ENCODE assay signal across 12 cellular contexts in genomic region chr10:129258570-129258969, GRCh38.
"Had no signal": no experiment of that assay in that cellular context is flagged by ENCODE, and none has a peak within 500 bp of the region (broad histone marks: within the 10 kb centered on the region; RNA-seq: fewer than 3 reads in every experiment).

No MANE protein-coding gene starts in this region.

- H3K36me3 ChIP-seq: ascending aorta, left lung had no signal

- H3K9me3 ChIP-seq: ascending aorta, left lung had no signal

- ATAC-seq: left lung had no signal

- H3K4me3 Mint-ChIP-seq: activated CD4-positive, alpha-beta memory T cell treated with anti-CD3 and anti-CD28 coated beads, Interleukin-2, amount 10 ng/mL, durations not matched to agents 7 days and 5 days; activated naive CD8-positive, alpha-beta T cell treated with anti-CD3 and anti-CD28 coated beads, Interleukin-2, amount 10 ng/mL, durations not matched to agents 7 days and 5 days; nephron progenitor cell had no signal

- H3K9me3 Mint-ChIP-seq: activated CD4-positive, alpha-beta memory T cell treated with anti-CD3 and anti-CD28 coated beads, Interleukin-2, amount 10 ng/mL, durations not matched to agents 7 days and 5 days; activated naive CD8-positive, alpha-beta T cell treated with anti-CD3 and anti-CD28 coated beads, Interleukin-2, amount 10 ng/mL, durations not matched to agents 7 days and 5 days; nephron progenitor cell had no signal

- H3K4me1 Mint-ChIP-seq: activated CD4-positive, alpha-beta memory T cell treated with anti-CD3 and anti-CD28 coated beads, Interleukin-2, amount 10 ng/mL, durations not matched to agents 7 days and 5 days; activated naive CD8-positive, alpha-beta T cell treated with anti-CD3 and anti-CD28 coated beads, Interleukin-2, amount 10 ng/mL, durations not matched to agents 7 days and 5 days; nephron progenitor cell had no signal

- H3K4me3 ChIP-seq: ascending aorta, left lung, skin epidermis had no signal

- H3K36me3 Mint-ChIP-seq: activated naive CD8-positive, alpha-beta T cell treated with anti-CD3 and anti-CD28 coated beads, Interleukin-2, amount 10 ng/mL, durations not matched to agents 7 days and 5 days had no signal

- H3K27ac Mint-ChIP-seq: activated CD4-positive, alpha-beta memory T cell treated with anti-CD3 and anti-CD28 coated beads, Interleukin-2, amount 10 ng/mL, durations not matched to agents 7 days and 5 days; activated naive CD8-positive, alpha-beta T cell treated with anti-CD3 and anti-CD28 coated beads, Interleukin-2, amount 10 ng/mL, durations not matched to agents 7 days and 5 days; nephron progenitor cell had no signal

- H3K4me1 ChIP-seq: ascending aorta, left lung had no signal

- DNase-seq: activated CD4-positive, alpha-beta memory T cell treated with anti-CD3 and anti-CD28 coated beads, Interleukin-2, amount 10 ng/mL, durations not matched to agents 7 days and 5 days; activated CD8-positive, alpha-beta memory T cell treated with anti-CD3 and anti-CD28 coated beads, Interleukin-2, amount 50 U/mL, for 4 hours; activated naive CD8-positive, alpha-beta T cell treated with anti-CD3 and anti-CD28 coated beads, Interleukin-2, amount 10 ng/mL, durations not matched to agents 7 days and 5 days; effector CD4-positive, alpha-beta T cell; islet precursor cell; left lung; mesendoderm; nephron progenitor cell; T-helper 9 cell; trophoblast cell had no signal

- H3K27me3 ChIP-seq: ascending aorta, left lung had no signal

- H3K27me3 Mint-ChIP-seq: activated CD4-positive, alpha-beta memory T cell treated with anti-CD3 and anti-CD28 coated beads, Interleukin-2, amount 10 ng/mL, durations not matched to agents 7 days and 5 days had no signal

- H3K27ac ChIP-seq: left lung had no signal
